Comparison of ENCODE assay signal across 17 cellular contexts in genomic region chr2:26655120-26655519, GRCh38. TPM values are rescaled to one million over a fixed set of nuclear protein-coding genes. Genes with fewer than 3 reads are reported as not detected.
"Had no signal": no experiment of that assay in that cellular context is flagged by ENCODE, and none has a peak within 500 bp of the region (broad histone marks: within the 10 kb centered on the region; RNA-seq: fewer than 3 reads in every experiment).

No MANE protein-coding gene starts in this region.

RNA-seq across cellular contexts. Expression of gene CIB4, which starts 14.0 kb away (rescaled TPM):
- total RNA-seq: colonic mucosa; dermis microvascular lymphatic vessel endothelial cell; endodermal cell; esophagus mucosa; gastrocnemius medialis; glomerular endothelial cell; heart right ventricle; kidney epithelial cell; left lung; left ventricle myocardium superior; lower leg skin; lower lobe of right lung; lung microvascular endothelial cell; mononuclear cell; mucosa of gallbladder; naive thymus-derived CD4-positive, alpha-beta T cell had no signal
- polyA plus RNA-seq: heart right ventricle; keratinocyte; naive thymus-derived CD4-positive, alpha-beta T cell had no signal

RNA-seq across cellular contexts. Expression of gene KCNK3, which starts 37.4 kb away (rescaled TPM):
- total RNA-seq: dermis microvascular lymphatic vessel endothelial cell; endodermal cell; lung microvascular endothelial cell; naive thymus-derived CD4-positive, alpha-beta T cell had no signal
- polyA plus RNA-seq: keratinocyte; naive thymus-derived CD4-positive, alpha-beta T cell had no signal
